In genomic region chr11:27281740-27282139, GRCh38 we compare ENCODE assay signal across 11 cellular contexts.
DNase-seq lines count a peak whose midpoint lies in the region; ATAC-seq and TF ChIP-seq lines count a peak whose summit lies in the region.
"Had no signal": no experiment of that assay in that cellular context is flagged by ENCODE, and none has a peak within 500 bp of the region (broad histone marks: within the 10 kb centered on the region; RNA-seq: fewer than 3 reads in every experiment).

No MANE protein-coding gene starts in this region.

- intact Hi-C loops in activated CD4-positive, alpha-beta T cell treated with anti-CD3 and anti-CD28 coated beads for 36 hours (cut with DNase I, micrococcal nuclease): no loop called here
- intact Hi-C loops in head of caudate nucleus (cut with DNase I): no loop called here

- no peaks in the 10 kb centered on the region for H3K9me3 ChIP-seq in subcutaneous abdominal adipose tissue (ENCODE audit: control insufficient read depth in 5 of 5, low read length in 5 of 5)
- H3K9me3 ChIP-seq: esophagus muscularis mucosa, MG63 had no signal

- peak overlapping the region; percentile 18 for H3K4me3 ChIP-seq in coronary artery
- H3K4me3 ChIP-seq in subcutaneous abdominal adipose tissue (ENCODE audit: low read depth in 1 of 5, low read length in 5 of 5): no peak overlapping the region
- H3K4me3 ChIP-seq: esophagus muscularis mucosa, MG63 had no signal

- H3K4me1 ChIP-seq in subcutaneous abdominal adipose tissue (ENCODE audit: control insufficient read depth in 5 of 5, insufficient read depth in 5 of 5, low read length in 5 of 5): peaks cover 0 to 18% (median 13%) of the 10 kb centered on the region in 5 donors

- H3K27ac Mint-ChIP-seq in activated CD4-positive, alpha-beta T cell treated with anti-CD3 and anti-CD28 coated beads for 36 hours: no peak overlapping the region
- no peak overlapping the region for H3K27ac Mint-ChIP-seq in activated CD4-positive, alpha-beta T cell treated with anti-CD3 and anti-CD28 coated beads, Interleukin-2, amount 10 ng/mL, durations not matched to agents 7 days and 5 days

- H3K9me3 Mint-ChIP-seq in activated CD4-positive, alpha-beta T cell treated with anti-CD3 and anti-CD28 coated beads for 36 hours (ENCODE audit: low read depth): no peaks in the 10 kb centered on the region
- no peaks in the 10 kb centered on the region for H3K9me3 Mint-ChIP-seq in activated CD4-positive, alpha-beta T cell treated with anti-CD3 and anti-CD28 coated beads, Interleukin-2, amount 10 ng/mL, durations not matched to agents 7 days and 5 days

- H3K27ac ChIP-seq in coronary artery (peak overlapping the region; percentile 24 to 82), subcutaneous abdominal adipose tissue (ENCODE audit: low read depth, low read length) (peak overlapping the region; percentile 63)
- H3K27ac ChIP-seq: esophagus muscularis mucosa had no signal

- peak; percentile 33 for ATAC-seq in activated CD4-positive, alpha-beta T cell treated with anti-CD3 and anti-CD28 coated beads for 36 hours
- peak; percentile 63 for ATAC-seq in HG03520 (IDR thresholded peaks at IDR 0.05; ENCODE audit: unreplicated experiment)

- H3K4me3 Mint-ChIP-seq in activated CD4-positive, alpha-beta T cell treated with anti-CD3 and anti-CD28 coated beads for 36 hours: no peak overlapping the region
- no peak overlapping the region for H3K4me3 Mint-ChIP-seq in activated CD4-positive, alpha-beta T cell treated with anti-CD3 and anti-CD28 coated beads, Interleukin-2, amount 10 ng/mL, durations not matched to agents 7 days and 5 days

- H3K36me3 ChIP-seq in subcutaneous abdominal adipose tissue (ENCODE audit: control insufficient read depth in 5 of 5, insufficient read depth in 5 of 5, low read length in 5 of 5): no peaks in the 10 kb centered on the region
- H3K36me3 ChIP-seq: esophagus muscularis mucosa, MG63 had no signal

- no peak overlapping the region for H3K9ac ChIP-seq in subcutaneous abdominal adipose tissue (ENCODE audit: low read length in 5 of 5)

- no peaks in the 10 kb centered on the region for H3K27me3 ChIP-seq in subcutaneous abdominal adipose tissue (ENCODE audit: control insufficient read depth in 5 of 5, insufficient read depth in 4 of 5, low read length in 5 of 5)
- H3K27me3 ChIP-seq: esophagus muscularis mucosa, MG63 had no signal

- H3K36me3 Mint-ChIP-seq in activated CD4-positive, alpha-beta T cell treated with anti-CD3 and anti-CD28 coated beads for 36 hours (ENCODE audit: low read depth): no peaks in the 10 kb centered on the region
- H3K36me3 Mint-ChIP-seq in activated CD4-positive, alpha-beta T cell treated with anti-CD3 and anti-CD28 coated beads, Interleukin-2, amount 10 ng/mL, durations not matched to agents 7 days and 5 days (ENCODE audit: low read depth): no peaks in the 10 kb centered on the region

- POLR2A ChIA-PET in activated CD4-positive, alpha-beta T cell treated with anti-CD3 and anti-CD28 coated beads for 36 hours (lab: Charles Lee): no interaction called here
- POLR2A ChIA-PET in activated CD4-positive, alpha-beta T cell treated with anti-CD3 and anti-CD28 coated beads, Interleukin-2, amount 10 ng/mL, durations not matched to agents 7 days and 5 days (lab: Charles Lee): no interaction called here

- TF ChIP-seq CTCF in coronary artery (IDR thresholded peaks at IDR 0.05): no peak

- DNase-seq in activated CD4-positive, alpha-beta T cell treated with anti-CD3 and anti-CD28 coated beads for 36 hours: no peak
- DNase-seq in activated CD4-positive, alpha-beta T cell treated with anti-CD3 and anti-CD28 coated beads, Interleukin-2, amount 10 ng/mL, durations not matched to agents 7 days and 5 days: no peak
- DNase-seq in coronary artery (ENCODE audit: low spot score) (no peak), COLO668 (lab: John Stamatoyannopoulos, UW; ENCODE audit: unreplicated experiment) (no peak), GM19240 (ENCODE audit: insufficient read length, low spot score) (no peak), head of caudate nucleus (no peak)
- DNase-seq: activated T-cell treated with anti-CD3 and anti-CD28 coated beads, Interleukin-2, amount 50 U/mL, for 48 hours had no signal

- CTCF ChIA-PET in activated CD4-positive, alpha-beta T cell treated with anti-CD3 and anti-CD28 coated beads for 36 hours (lab: Charles Lee): no interaction called here
- CTCF ChIA-PET in activated CD4-positive, alpha-beta T cell treated with anti-CD3 and anti-CD28 coated beads, Interleukin-2, amount 10 ng/mL, durations not matched to agents 7 days and 5 days (lab: Charles Lee): interaction anchor here (1.4 kb wide), 1 partner anchor 26 kb away, joined by 3 read pairs; no protein-coding TSS in a partner anchor

- H3K27me3 Mint-ChIP-seq in activated CD4-positive, alpha-beta T cell treated with anti-CD3 and anti-CD28 coated beads for 36 hours: peaks cover 9% of the 10 kb centered on the region
- peaks cover 5% of the 10 kb centered on the region for H3K27me3 Mint-ChIP-seq in activated CD4-positive, alpha-beta T cell treated with anti-CD3 and anti-CD28 coated beads, Interleukin-2, amount 10 ng/mL, durations not matched to agents 7 days and 5 days

- H3K4me1 Mint-ChIP-seq in activated CD4-positive, alpha-beta T cell treated with anti-CD3 and anti-CD28 coated beads for 36 hours: no peaks in the 10 kb centered on the region
- H3K4me1 Mint-ChIP-seq in activated CD4-positive, alpha-beta T cell treated with anti-CD3 and anti-CD28 coated beads, Interleukin-2, amount 10 ng/mL, durations not matched to agents 7 days and 5 days: no peaks in the 10 kb centered on the region
